Comparison of ENCODE assay signal across 8 cellular contexts in genomic region chr6:36765943-36766648, GRCh38.
DNase-seq lines count a peak whose midpoint lies in the region; FAIRE-seq and TF ChIP-seq lines count a peak whose summit lies in the region.

No MANE protein-coding gene starts in this region.

- H3K27me3 ChIP-seq in BJ (ENCODE audit: control insufficient read depth, insufficient read depth, low read length) (no peaks in the 10 kb centered on the region), NT2/D1 (ENCODE audit: insufficient read depth, insufficient read length) (no peaks in the 10 kb centered on the region), endothelial cell of umbilical vein (ENCODE audit: control insufficient read depth in 2 of 2, insufficient read depth in 2 of 2, low read length in 2 of 2) (no peaks in the 10 kb centered on the region)

- H3K9ac ChIP-seq in NT2/D1 (ENCODE audit: insufficient read length, low read depth) (no peak overlapping the region), endothelial cell of umbilical vein (replicated peaks; ENCODE audit: extremely low read depth, insufficient read depth, low read length) (no peak overlapping the region)

- intact Hi-C loops in endothelial cell of umbilical vein (cut with micrococcal nuclease): loop anchor here (1.0 to 10.0 kb wide), 6 partner anchors 57 to 445 kb away; partner anchors contain the start of gene MTCH1

- no peak for TF ChIP-seq POLR2A in endothelial cell of umbilical vein (IDR thresholded peaks at IDR 0.05; ENCODE audit: low read depth, low read length)

- no peak overlapping the region for H3K4me2 ChIP-seq in endothelial cell of umbilical vein (ENCODE audit: insufficient read depth, low read length)

- TF ChIP-seq CTCF in BJ (IDR thresholded peaks at IDR 0.05; ENCODE audit: insufficient read depth, low read depth, low read length) (peak; percentile 97), endothelial cell of umbilical vein (IDR thresholded peaks at IDR 0.05; ENCODE audit: extremely low read depth in 1 of 2, insufficient read depth in 1 of 2, low read depth in 1 of 2, low read length in 2 of 2) (peak; percentile 90 to 96)

- H3K4me1 ChIP-seq in NT2/D1 (ENCODE audit: insufficient read depth, insufficient read length): peaks cover 8% of the 10 kb centered on the region
- peaks cover 18% of the 10 kb centered on the region for H3K4me1 ChIP-seq in endothelial cell of umbilical vein (ENCODE audit: control insufficient read depth, extremely low read depth, insufficient read depth, low read length)

- FAIRE-seq in HTR-8/SVneo (lab: Jason Lieb, UNC) (peak; percentile 93), endothelial cell of umbilical vein (lab: Jason Lieb, UNC) (peak; percentile 95)

- no peak overlapping the region for H3K27ac ChIP-seq in endothelial cell of umbilical vein (ENCODE audit: insufficient read depth, low read depth, low read length)

- no peaks in the 10 kb centered on the region for H3K9me3 ChIP-seq in NT2/D1 (ENCODE audit: insufficient read depth, low read length)
- H3K9me3 ChIP-seq in endothelial cell of umbilical vein (replicated peaks; ENCODE audit: control insufficient read depth, insufficient read depth, low read length): no peaks in the 10 kb centered on the region

- no peaks in the 10 kb centered on the region for H4K20me1 ChIP-seq in endothelial cell of umbilical vein (replicated peaks; ENCODE audit: control insufficient read depth, extremely low read depth, insufficient read depth, low read length)

- BruUV-seq in endothelial cell of umbilical vein (replicated peaks; lab: Mats Ljungman, UMichigan): no TSS peak

- H3K9me1 ChIP-seq in endothelial cell of umbilical vein (replicated peaks; ENCODE audit: control insufficient read depth, extremely low read depth, insufficient read depth, low read length): no peaks in the 10 kb centered on the region

- H3K4me3 ChIP-seq in BJ (ENCODE audit: low read depth, low read length): no peak overlapping the region
- no peak overlapping the region for H3K4me3 ChIP-seq in NT2/D1 (ENCODE audit: insufficient read length, low read depth)
- H3K4me3 ChIP-seq in endothelial cell of umbilical vein (replicated peaks in 1 of 3; ENCODE audit: insufficient read depth in 1 of 3, low read depth in 1 of 3, low read length in 3 of 3): no peak overlapping the region

- no peaks in the 10 kb centered on the region for H3K36me3 ChIP-seq in BJ (ENCODE audit: control insufficient read depth, insufficient read depth, low read length)
- H3K36me3 ChIP-seq in NT2/D1 (ENCODE audit: insufficient read depth, insufficient read length, low read length): no peaks in the 10 kb centered on the region
- H3K36me3 ChIP-seq in endothelial cell of umbilical vein (ENCODE audit: control insufficient read depth in 2 of 2, extremely low read depth in 1 of 2, insufficient read depth in 2 of 2, low read length in 2 of 2): peaks cover 0 to 2% of the 10 kb centered on the region in 2 experiments

- no peaks in the 10 kb centered on the region for H3K79me2 ChIP-seq in endothelial cell of umbilical vein (ENCODE audit: control insufficient read depth, insufficient read depth, low read length)

- POLR2A ChIA-PET in BJ (lab: Charles Lee): no interaction called here
- POLR2A ChIA-PET in endothelial cell of umbilical vein (lab: Charles Lee): no interaction called here

- DNase-seq in BJ (ENCODE audit: low read depth) (no peak), GM19240 (ENCODE audit: insufficient read length, low spot score) (peak; percentile 83), HTR-8/SVneo (ENCODE audit: insufficient read length, low spot score) (peak; percentile 91), NT2/D1 (ENCODE audit: low read depth, low spot score) (peak; percentile 76), endothelial cell of umbilical vein (ENCODE audit: low read depth, low spot score) (peak; percentile 65), myocyte (ENCODE audit: low read depth) (peak; percentile 91)
- DNase-seq in activated CD8-positive, alpha-beta memory T cell treated with anti-CD3 and anti-CD28 coated beads, Interleukin-2, amount 50 U/mL, for 1 hour (ENCODE audit: extremely low read depth): peak; percentile 48
- DNase-seq in stimulated activated CD8-positive, alpha-beta memory T cell treated with anti-CD3 and anti-CD28 coated beads, Interleukin-4, amount 100 ng/mL, for 48 hours: peak; percentile 90

- CTCF ChIA-PET in BJ (lab: Yijun Ruan, JAX) (interaction anchor here (0.6 to 15.0 kb wide), 52 partner anchors 7 to 451 kb away, joined by 3 to 298 read pairs (median 6); partner anchors contain the start of genes C6orf89, MTCH1 and PPIL1), endothelial cell of umbilical vein (lab: Charles Lee) (interaction anchor here (0.6 to 26.6 kb wide), 40 partner anchors 7 to 444 kb away, joined by 3 to 552 read pairs (median 4); partner anchors contain the start of genes C6orf89, CPNE5 and PPIL1)

- dilution Hi-C loops in endothelial cell of umbilical vein (cut with MboI; ENCODE audit: extremely low pct_ligation_motif_present, low sequenced_read_pairs): no loop called here

- no peak overlapping the region for H2AFZ ChIP-seq in endothelial cell of umbilical vein (ENCODE audit: low read depth, low read length)

TF ChIP-seq in endothelial cell of umbilical vein, 7 proteins besides CTCF, POLR2A, EP300 and RAD21:
- TF ChIP-seq POLR2AphosphoS5 (IDR thresholded peaks at IDR 0.05; ENCODE audit: insufficient read depth, low read depth, low read length) (no peak), MAX (IDR thresholded peaks at IDR 0.05; ENCODE audit: insufficient read depth, insufficient read length) (no peak), MYC (IDR thresholded peaks at IDR 0.05; ENCODE audit: low read depth, low read length) (no peak)
